ENCODE assay signal across 11 cellular contexts in genomic region chr11:13135385-13136271, GRCh38.
A peak's percentile ranks its signal among the peaks of the same experiment; 100 is the strongest.
DNase-seq lines count a peak whose midpoint lies in the region; ATAC-seq, FAIRE-seq and TF ChIP-seq lines count a peak whose summit lies in the region.
"Had no signal": no experiment of that assay in that cellular context is flagged by ENCODE, and none has a peak within 500 bp of the region (broad histone marks: within the 10 kb centered on the region; RNA-seq: fewer than 3 reads in every experiment).

No MANE protein-coding gene starts in this region.

- no peak for TF ChIP-seq POLR2A in A549 (IDR thresholded peaks at IDR 0.05; ENCODE audit: low read length)

- no peak for TF ChIP-seq EP300 in A549 (IDR thresholded peaks at IDR 0.05)

- POLR2A ChIA-PET in A549 (lab: Yijun Ruan, JAX), result no interaction called here
- POLR2A ChIA-PET in WTC11 (lab: Charles Lee), result no interaction called here

- TF ChIP-seq CTCF in A549 (IDR thresholded peaks at IDR 0.05), result no peak
- TF ChIP-seq CTCF in WTC11 (IDR thresholded peaks at IDR 0.05), result no peak
- TF ChIP-seq CTCF in lower lobe of right lung (IDR thresholded peaks at IDR 0.05), result no peak

- H3K9me3 Mint-ChIP-seq in WTC11, result peaks cover 9% of the 10 kb centered on the region; the same call in 1 of the 2 replicates

- DNase-seq in A549 (ENCODE audit: low read depth in 1 of 2, low spot score in 1 of 2) (peak in 1 of 2 experiments; percentile 24), HT1080 (ENCODE audit: low read depth) (peak; percentile 88), WTC11 (ENCODE audit: low spot score) (no peak), hypothalamus (lab: John Stamatoyannopoulos, UW) (peak in 35 of 51 donors; percentile 3 to 85 (median 53)), lower lobe of right lung (no peak), AG08395 (ENCODE audit: low spot score) (no peak)
- no peak for DNase-seq in stimulated activated CD4-positive, alpha-beta T cell treated with anti-CD3 and anti-CD28 coated beads, Interleukin-2, amount 100 ng/mL, for 24 hours
- DNase-seq: CD8-positive, alpha-beta memory T cell had no signal

- H3K27ac Mint-ChIP-seq in WTC11, result no peak overlapping the region; the same call in 1 of the 2 replicates
- H3K27ac Mint-ChIP-seq: CD8-positive, alpha-beta memory T cell had no signal

- no peaks in the 10 kb centered on the region for H3K27me3 ChIP-seq in lower lobe of right lung (ENCODE audit: low read depth)

- H3K4me1 ChIP-seq in A549 (peaks cover 36% of the 10 kb centered on the region), lower lobe of right lung (peaks cover 5% of the 10 kb centered on the region)

- H3K4me2 ChIP-seq in A549, result no peak overlapping the region

- no peaks in the 10 kb centered on the region for H3K36me3 ChIP-seq in lower lobe of right lung

- H3K27ac ChIP-seq in A549, result peak overlapping the region; percentile 36 to 98; a peak in 5 of 6 replicates
- H3K27ac ChIP-seq in lower lobe of right lung, result no peak overlapping the region

- H3K4me3 Mint-ChIP-seq in WTC11, result no peak overlapping the region
- H3K4me3 Mint-ChIP-seq: CD8-positive, alpha-beta memory T cell; central memory CD8-positive, alpha-beta T cell had no signal

- 60% methylated on average over 3 of the region's 3 CpGs for WGBS in A549 (ENCODE audit: missing lambda C conversion rate)

- CTCF ChIA-PET in A549 (lab: Yijun Ruan, JAX), result interaction anchor here (1.0 to 2.8 kb wide), 2 partner anchors 8 to 125 kb away, joined by 3 to 8 read pairs; no protein-coding TSS in a partner anchor
- CTCF ChIA-PET in WTC11 (lab: Charles Lee), result interaction anchor here (1.1 to 4.7 kb wide), 5 partner anchors 10 to 805 kb away, joined by 3 to 24 read pairs (median 6); no protein-coding TSS in a partner anchor

- no peaks in the 10 kb centered on the region for H3K36me3 Mint-ChIP-seq in WTC11
- H3K36me3 Mint-ChIP-seq: CD8-positive, alpha-beta memory T cell had no signal

- no peak overlapping the region for H3K4me3 ChIP-seq in A549
- H3K4me3 ChIP-seq in lower lobe of right lung, result no peak overlapping the region

- TF ChIP-seq RAD21 in A549 (conservative IDR thresholded peaks at IDR 0.05 in 1 of 2, IDR thresholded peaks at IDR 0.05 in 1 of 2), result no peak

- peaks cover 22% of the 10 kb centered on the region for H3K4me1 Mint-ChIP-seq in WTC11
- H3K4me1 Mint-ChIP-seq: CD8-positive, alpha-beta memory T cell; central memory CD8-positive, alpha-beta T cell had no signal

- H3K9me3 ChIP-seq in A549, result peaks cover 8% of the 10 kb centered on the region; the same call in 2 of the 3 replicates
- no peaks in the 10 kb centered on the region for H3K9me3 ChIP-seq in lower lobe of right lung

- FAIRE-seq in A549 (lab: Jason Lieb, UNC), result no peak
- FAIRE-seq: TTC549 had no signal

- H3K27me3 Mint-ChIP-seq in WTC11 (ENCODE audit: low read depth), result no peaks in the 10 kb centered on the region; the same call in 1 of the 2 replicates

- intact Hi-C loops in lower lobe of right lung (cut with DNase I), result no loop called here

- ATAC-seq in A549, result no peak; a peak in 1 of 6 replicates
- peak; percentile 79 for ATAC-seq in WTC11
- no peak for ATAC-seq in HG02981 (IDR thresholded peaks at IDR 0.05; ENCODE audit: unreplicated experiment)
- ATAC-seq in lower lobe of right lung, result no peak

TF ChIP-seq in A549, 52 proteins besides CTCF, POLR2A, EP300 and RAD21:
- TF ChIP-seq HDAC2 (IDR thresholded peaks at IDR 0.05), result no peak
- TF ChIP-seq E2F6 (IDR thresholded peaks at IDR 0.05; ENCODE audit: borderline replicate concordance, low read depth), result no peak
- no peak for TF ChIP-seq SMC3 (IDR thresholded peaks at IDR 0.05)
- no peak for TF ChIP-seq CBX8 (IDR thresholded peaks at IDR 0.05)
- TF ChIP-seq FOXS1 (CRISPR knock-in tag; IDR thresholded peaks at IDR 0.05), result no peak
- TF ChIP-seq JUNB (IDR thresholded peaks at IDR 0.05), result no peak
- TF ChIP-seq SREBF2 (IDR thresholded peaks at IDR 0.05), result no peak
- TF ChIP-seq HES2 (IDR thresholded peaks at IDR 0.05), result no peak
- no peak for TF ChIP-seq FOSL2 (IDR thresholded peaks at IDR 0.05)
- TF ChIP-seq FOSL2 (CRISPR knock-in tag; IDR thresholded peaks at IDR 0.05), result no peak
- no peak for TF ChIP-seq NPAS2 (CRISPR knock-in tag; IDR thresholded peaks at IDR 0.05; ENCODE audit: borderline replicate concordance)
- TF ChIP-seq BCL3 (IDR thresholded peaks at IDR 0.05), result no peak

TF ChIP-seq in WTC11, 78 proteins besides CTCF, POLR2A, EP300 and RAD21 (continues in another document):
- TF ChIP-seq PRDM15 (CRISPR knock-in tag; IDR thresholded peaks at IDR 0.05), result no peak
- no peak for TF ChIP-seq ATF6 (CRISPR knock-in tag; IDR thresholded peaks at IDR 0.05)
- no peak for TF ChIP-seq STAT6 (CRISPR knock-in tag; conservative IDR thresholded peaks at IDR 0.05; ENCODE audit: low read depth)
- no peak for TF ChIP-seq ETV6 (CRISPR knock-in tag; IDR thresholded peaks at IDR 0.05)
- no peak for TF ChIP-seq CREM (CRISPR knock-in tag; IDR thresholded peaks at IDR 0.05)
- TF ChIP-seq JAZF1 (CRISPR knock-in tag; IDR thresholded peaks at IDR 0.05), result no peak
- TF ChIP-seq ZNF219 (CRISPR knock-in tag; IDR thresholded peaks at IDR 0.05; ENCODE audit: borderline replicate concordance), result no peak
- TF ChIP-seq FOXP4 (CRISPR knock-in tag; IDR thresholded peaks at IDR 0.05), result no peak

Comparison
In these comparisons a context has a peak if more than half of its experiments do, and no peak if none do; other contexts are left out.
1. DNase-seq: peak in HT1080 (single experiment) and hypothalamus (35 of 51); none in WTC11 (single experiment), lower lobe of right lung (single experiment), stimulated activated CD4-positive, alpha-beta T cell treated with anti-CD3 and anti-CD28 coated beads, Interleukin-2, amount 100 ng/mL, for 24 hours (0 of 2) and AG08395 (single experiment).